14 cellular contexts compared by ENCODE assay signal in the genomic region with DNA sequence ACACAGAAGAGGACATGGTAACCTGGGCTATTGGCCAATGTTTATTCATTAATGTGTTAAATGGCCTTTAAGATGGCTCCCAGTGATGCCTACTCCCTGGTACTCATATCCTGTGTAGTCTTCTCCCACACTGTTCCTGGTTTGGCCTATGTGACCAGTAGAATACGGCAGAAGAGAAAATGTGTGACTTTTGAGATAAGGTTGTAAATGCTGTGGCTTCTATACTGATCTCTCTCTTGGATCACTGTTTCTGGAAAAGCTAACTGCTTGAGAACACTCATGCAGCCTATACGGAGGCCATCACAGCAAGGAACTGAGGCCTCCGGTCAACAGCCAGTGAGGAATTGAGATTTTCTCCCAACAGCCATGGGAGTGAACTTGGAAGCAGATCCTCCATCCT.
"Had no signal": no experiment of that assay in that cellular context is flagged by ENCODE, and none has a peak within 500 bp of the region (broad histone marks: within the 10 kb centered on the region; RNA-seq: fewer than 3 reads in every experiment).

No MANE protein-coding gene starts in this region.

- H3K9me3 Mint-ChIP-seq: activated CD8-positive, alpha-beta T cell treated with anti-CD3 and anti-CD28 coated beads for 36 hours; T-helper 1 cell treated with Interleukin-12 subunit alpha and Interleukin-12 subunit beta and Interleukin-4 antibody, amounts not matched to agents 30 μg/mL and 1 μg/mL, for 36 hours had no signal

- H3K36me3 ChIP-seq: cardiac muscle cell, heart left ventricle, suprapubic skin, upper lobe of right lung had no signal

- H3K27me3 ChIP-seq: cardiac muscle cell, foreskin keratinocyte, heart left ventricle, suprapubic skin, upper lobe of right lung had no signal

- H3K27ac ChIP-seq: cardiac muscle cell, foreskin keratinocyte, heart left ventricle, upper lobe of right lung had no signal

- H3K27ac Mint-ChIP-seq: nephron progenitor cell; T-helper 1 cell treated with Interleukin-12 subunit alpha and Interleukin-12 subunit beta and Interleukin-4 antibody, amounts not matched to agents 30 μg/mL and 1 μg/mL, for 36 hours had no signal

- H3K4me3 Mint-ChIP-seq: activated CD8-positive, alpha-beta T cell treated with anti-CD3 and anti-CD28 coated beads for 36 hours; nephron progenitor cell; T-helper 1 cell treated with Interleukin-12 subunit alpha and Interleukin-12 subunit beta and Interleukin-4 antibody, amounts not matched to agents 30 μg/mL and 1 μg/mL, for 36 hours had no signal

- DNase-seq: activated CD8-positive, alpha-beta T cell treated with anti-CD3 and anti-CD28 coated beads for 36 hours; activated effector memory CD4-positive, alpha-beta T cell treated with Interleukin-2 at 50 U/mL for 16 hours; foreskin keratinocyte; heart left ventricle; left colon; nephron progenitor cell; stimulated activated CD4-positive, alpha-beta T cell treated with anti-CD3 and anti-CD28 coated beads, Interleukin-2, amount 100 ng/mL, for 24 hours; stimulated activated naive CD4-positive, alpha-beta T cell; upper lobe of right lung had no signal

- H3K27me3 Mint-ChIP-seq: activated CD8-positive, alpha-beta T cell treated with anti-CD3 and anti-CD28 coated beads for 36 hours had no signal

- H3K4me3 ChIP-seq: cardiac muscle cell, heart left ventricle, suprapubic skin, upper lobe of right lung had no signal

- H3K9me3 ChIP-seq: heart left ventricle, suprapubic skin, upper lobe of right lung had no signal

- ATAC-seq: foreskin keratinocyte, heart left ventricle, left colon, sciatic nerve, SK-N-SH treated with all-trans-retinoic acid at 6 μM for 48 hours, upper lobe of right lung had no signal
